ENCODE assay signal across 22 cellular contexts in the genomic region with DNA sequence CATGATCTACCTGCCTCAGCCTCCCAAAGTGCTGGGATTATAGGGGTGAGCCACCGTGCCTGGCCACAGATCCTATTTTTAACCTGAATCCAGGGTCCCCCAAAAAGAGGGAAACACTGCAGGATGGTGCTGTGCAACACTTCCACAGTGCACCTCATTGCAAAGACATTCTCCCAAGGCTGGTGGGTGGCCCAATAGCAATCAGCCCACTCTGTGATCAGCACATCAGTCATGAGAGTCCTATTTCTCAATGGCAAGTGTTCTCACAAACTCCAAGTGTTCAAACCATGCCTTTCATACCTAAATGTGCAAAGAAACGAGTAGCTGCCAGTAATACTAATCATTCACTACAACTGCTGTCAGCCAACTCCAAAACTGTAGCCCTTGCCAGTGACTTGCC.
"Had no signal": no experiment of that assay in that cellular context is flagged by ENCODE, and none has a peak within 500 bp of the region (broad histone marks: within the 10 kb centered on the region; RNA-seq: fewer than 3 reads in every experiment).

No MANE protein-coding gene starts in this region.

- DNase-seq: colonic mucosa; cortex of kidney; dermis blood vessel endothelial cell; dorsolateral prefrontal cortex; effector CD4-positive, alpha-beta T cell; effector CD8-positive, alpha-beta T cell; effector memory CD4-positive, alpha-beta T cell; effector memory CD8-positive, alpha-beta T cell; endodermal cell; erythroblast; esophagus squamous epithelium; foreskin fibroblast; foreskin keratinocyte; foreskin melanocyte; gastrocnemius medialis; glutamatergic neuron; heart left ventricle; heart right ventricle had no signal

- H3K4me1 ChIP-seq: colonic mucosa, esophagus muscularis mucosa, esophagus squamous epithelium, foreskin keratinocyte, gastrocnemius medialis, gastroesophageal sphincter, heart left ventricle, heart right ventricle had no signal

- H3K36me3 ChIP-seq: colonic mucosa, esophagus muscularis mucosa, esophagus squamous epithelium, gastrocnemius medialis, gastroesophageal sphincter, heart left ventricle, heart right ventricle had no signal

- H3K27me3 ChIP-seq: colonic mucosa, esophagus squamous epithelium, foreskin keratinocyte, gastrocnemius medialis, gastroesophageal sphincter, heart right ventricle had no signal

- H3K4me3 ChIP-seq: colonic mucosa, coronary artery, dorsolateral prefrontal cortex, esophagus muscularis mucosa, esophagus squamous epithelium, gastrocnemius medialis, gastroesophageal sphincter, heart left ventricle, heart right ventricle had no signal

- H3K9me3 ChIP-seq: colonic mucosa, esophagus muscularis mucosa, esophagus squamous epithelium, gastrocnemius medialis, gastroesophageal sphincter, heart left ventricle, heart right ventricle had no signal

- H3K27ac ChIP-seq: colonic mucosa, coronary artery, dorsolateral prefrontal cortex, epithelial cell of prostate, esophagus muscularis mucosa, esophagus squamous epithelium, foreskin keratinocyte, gastrocnemius medialis, gastroesophageal sphincter, heart left ventricle, heart right ventricle had no signal
